ENCODE assay signal across 36 cellular contexts in genomic region chr7:131476740-131477139, GRCh38.
"Had no signal": no experiment of that assay in that cellular context is flagged by ENCODE, and none has a peak within 500 bp of the region (broad histone marks: within the 10 kb centered on the region; RNA-seq: fewer than 3 reads in every experiment).

No MANE protein-coding gene starts in this region.

- H3K4me3 ChIP-seq: adrenal gland, body of pancreas, esophagus squamous epithelium, gastroesophageal sphincter, heart right ventricle had no signal

- H3K9me3 ChIP-seq: adrenal gland, body of pancreas, esophagus squamous epithelium, gastroesophageal sphincter had no signal

- ATAC-seq: activated naive CD8-positive, alpha-beta T cell treated with anti-CD3 and anti-CD28 coated beads, Interleukin-2, amount 50 U/mL, for 24 hours; activated T-cell treated with anti-CD3 and anti-CD28 coated beads, Interleukin-2, amount 50 U/mL, for 72 hours; body of pancreas; effector memory CD8-positive, alpha-beta T cell; gastroesophageal sphincter; heart right ventricle; WTC11 had no signal

- H3K27ac ChIP-seq: adrenal gland, body of pancreas, epithelial cell of prostate, esophagus squamous epithelium, gastroesophageal sphincter, heart right ventricle, VCaP had no signal

- FAIRE-seq: colon, endometrium, endothelial cell of umbilical vein, TTC549 had no signal

- H3K27me3 ChIP-seq: adrenal gland, body of pancreas, esophagus squamous epithelium, gastroesophageal sphincter, heart right ventricle had no signal

- DNase-seq: activated CD4-positive, alpha-beta memory T cell treated with anti-CD3 and anti-CD28 coated beads, Interleukin-2, amount 10 ng/mL, durations not matched to agents 7 days and 5 days; activated CD4-positive, alpha-beta T cell treated with anti-CD3 and anti-CD28 coated beads for 1 hour; activated CD4-positive, alpha-beta T cell treated with anti-CD3 and anti-CD28 coated beads for 4 hours; activated CD4-positive, alpha-beta T cell treated with anti-CD3 and anti-CD28 coated beads, Interleukin-2, amount 10 ng/mL, durations not matched to agents 7 days and 5 days; activated CD4-positive, alpha-beta T cell treated with anti-CD3 and anti-CD28 coated beads, Interleukin-2, amount 50 U/mL, for 4 hours; activated CD8-positive, alpha-beta memory T cell treated with anti-CD3 and anti-CD28 coated beads, Interleukin-2, amount 50 U/mL, for 48 hours; activated gamma-delta T cell; activated naive CD4-positive, alpha-beta T cell treated with anti-CD3 and anti-CD28 coated beads, Interleukin-2, amount 50 U/mL, for 16 hours; activated naive CD4-positive, alpha-beta T cell treated with Interleukin-2 at 50 U/mL for 16 hours; activated naive CD8-positive, alpha-beta T cell treated with anti-CD3 and anti-CD28 coated beads for 36 hours; activated naive CD8-positive, alpha-beta T cell treated with anti-CD3 and anti-CD28 coated beads, Interleukin-2, amount 50 U/mL, for 24 hours; activated T-cell treated with anti-CD3 and anti-CD28 coated beads for 4 hours; activated T-cell treated with anti-CD3 and anti-CD28 coated beads, Interleukin-2, amount 50 U/mL, for 24 hours; activated T-cell treated with anti-CD3 and anti-CD28 coated beads, Interleukin-2, amount 50 U/mL, for 72 hours; adrenal gland; amygdala; aorta; body of pancreas; caudate nucleus; cortex of kidney; dermis blood vessel endothelial cell; effector CD4-positive, alpha-beta T cell; effector memory CD8-positive, alpha-beta T cell; esophagus squamous epithelium; foreskin melanocyte; heart right ventricle; T-helper 1 cell; T-helper 2 cell had no signal
